In the genomic region with DNA sequence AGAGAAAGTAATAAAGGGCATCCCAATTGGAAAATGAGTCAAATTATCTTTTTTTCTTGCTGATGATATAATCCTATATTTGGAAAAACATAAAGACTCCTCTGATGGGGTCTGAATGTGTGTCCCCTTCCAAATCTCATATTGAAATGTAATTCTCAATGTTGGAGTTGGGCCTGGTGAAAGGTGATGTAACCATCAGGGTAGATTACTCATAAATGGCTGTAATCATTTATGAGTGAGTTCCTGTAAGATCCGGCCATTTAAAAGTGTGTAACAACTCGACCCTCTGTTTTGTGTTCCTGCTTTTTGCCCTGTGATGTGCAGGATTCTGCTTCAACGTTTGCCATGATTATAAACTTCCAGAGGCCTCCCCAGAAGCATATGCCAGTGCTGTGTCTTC, we compare ENCODE assay signal across 17 cellular contexts. TPM values are rescaled to one million over a fixed set of nuclear protein-coding genes. Genes with fewer than 3 reads are reported as not detected.
DNase-seq lines count a peak whose midpoint lies in the region; ATAC-seq and TF ChIP-seq lines count a peak whose summit lies in the region.
"Had no signal": no experiment of that assay in that cellular context is flagged by ENCODE, and none has a peak within 500 bp of the region (broad histone marks: within the 10 kb centered on the region; RNA-seq: fewer than 3 reads in every experiment).

No MANE protein-coding gene starts in this region.

- no peak overlapping the region for H3K4me2 ChIP-seq in mammary epithelial cell (ENCODE audit: insufficient read depth, low read depth, low read length)
- H3K4me2 ChIP-seq: BLaER1 had no signal

- H2AFZ ChIP-seq in mammary epithelial cell (ENCODE audit: low read depth, low read length), result peak overlapping the region; percentile 13

- ATAC-seq in activated CD8-positive, alpha-beta memory T cell treated with anti-CD3 and anti-CD28 coated beads, Interleukin-2, amount 10 ng/mL, durations not matched to agents 7 days and 5 days, result no peak
- ATAC-seq in HG03095 (IDR thresholded peaks at IDR 0.05; ENCODE audit: unreplicated experiment), result no peak
- no peak for ATAC-seq in GM18519 (IDR thresholded peaks at IDR 0.05; ENCODE audit: low FRiP score, unreplicated experiment)

- dilution Hi-C loops in mammary epithelial cell (cut with HindIII; ENCODE audit: low sequenced_read_pairs), result no loop called here

- H3K9ac ChIP-seq in mammary epithelial cell (ENCODE audit: insufficient read depth, low read length), result no peak overlapping the region
- H3K9ac ChIP-seq: BLaER1 had no signal

- CTCF ChIA-PET in activated CD8-positive, alpha-beta memory T cell treated with anti-CD3 and anti-CD28 coated beads, Interleukin-2, amount 10 ng/mL, durations not matched to agents 7 days and 5 days (lab: Charles Lee), result no interaction called here
- CTCF ChIA-PET in mammary epithelial cell (lab: Charles Lee; ENCODE audit: low non-redundant PET), result no interaction called here

- no peaks in the 10 kb centered on the region for H3K79me2 ChIP-seq in mammary epithelial cell (ENCODE audit: insufficient read depth, low read length)

- no TSS peak for BruUV-seq in mammary epithelial cell (replicated peaks; lab: Mats Ljungman, UMichigan)

- TF ChIP-seq CTCF in mammary epithelial cell (conservative IDR thresholded peaks at IDR 0.05 in 1 of 2, IDR thresholded peaks at IDR 0.05 in 1 of 2; ENCODE audit: extremely low read depth in 1 of 2, insufficient read depth in 1 of 2, low read depth in 1 of 2, low read length in 2 of 2) (no peak), esophagus muscularis mucosa (IDR thresholded peaks at IDR 0.05) (no peak)

- H3K27ac Mint-ChIP-seq in activated CD8-positive, alpha-beta memory T cell treated with anti-CD3 and anti-CD28 coated beads, Interleukin-2, amount 10 ng/mL, durations not matched to agents 7 days and 5 days, result no peak overlapping the region
- H3K27ac Mint-ChIP-seq: CD8-positive, alpha-beta memory T cell had no signal

- H3K36me3 Mint-ChIP-seq in activated CD8-positive, alpha-beta memory T cell treated with anti-CD3 and anti-CD28 coated beads, Interleukin-2, amount 10 ng/mL, durations not matched to agents 7 days and 5 days, result no peaks in the 10 kb centered on the region
- H3K36me3 Mint-ChIP-seq: CD8-positive, alpha-beta memory T cell had no signal

- H3K27ac ChIP-seq in mammary epithelial cell (ENCODE audit: insufficient read depth, low read depth, low read length) (no peak overlapping the region), esophagus muscularis mucosa (replicated peaks in 1 of 4) (no peak overlapping the region)
- H3K27ac ChIP-seq: 22Rv1, BLaER1 had no signal

- intact Hi-C loops in mammary epithelial cell (cut with micrococcal nuclease) (no loop called here), esophagus muscularis mucosa (cut with DNase I) (no loop called here)

- H3K9me3 ChIP-seq in mammary epithelial cell (replicated peaks; ENCODE audit: insufficient read depth, low read length), result no peaks in the 10 kb centered on the region
- H3K9me3 ChIP-seq in esophagus muscularis mucosa, result peaks cover 0 to 5% (median 2%) of the 10 kb centered on the region in 4 donors

- no peak for TF ChIP-seq POLR2A in esophagus muscularis mucosa (IDR thresholded peaks at IDR 0.05; ENCODE audit: low read depth)

- H3K36me3 ChIP-seq in mammary epithelial cell (ENCODE audit: insufficient read depth, low read length) (no peaks in the 10 kb centered on the region), esophagus muscularis mucosa (no peaks in the 10 kb centered on the region)
- H3K36me3 ChIP-seq: BLaER1 had no signal

- H3K4me1 Mint-ChIP-seq in activated CD8-positive, alpha-beta memory T cell treated with anti-CD3 and anti-CD28 coated beads, Interleukin-2, amount 10 ng/mL, durations not matched to agents 7 days and 5 days, result no peaks in the 10 kb centered on the region
- H3K4me1 Mint-ChIP-seq: CD8-positive, alpha-beta memory T cell had no signal

- no peak for TF ChIP-seq EP300 in esophagus muscularis mucosa (IDR thresholded peaks at IDR 0.05)

- no peaks in the 10 kb centered on the region for H4K20me1 ChIP-seq in mammary epithelial cell (ENCODE audit: insufficient read depth, low read length)
- H4K20me1 ChIP-seq: BLaER1 had no signal

- H3K4me3 ChIP-seq in mammary epithelial cell (replicated peaks in 1 of 3; ENCODE audit: insufficient read depth in 1 of 3, low read depth in 2 of 3, low read length in 3 of 3) (no peak overlapping the region), esophagus muscularis mucosa (no peak overlapping the region)
- H3K4me3 ChIP-seq: BLaER1 had no signal

- 14% methylated on average over 3 of the region's 3 CpGs for WGBS in mammary epithelial cell (ENCODE audit: low coverage, missing lambda C conversion rate)
- 61% methylated on average over 3 of the region's 3 CpGs for WGBS in esophagus muscularis mucosa

- H3K9me3 Mint-ChIP-seq in activated CD8-positive, alpha-beta memory T cell treated with anti-CD3 and anti-CD28 coated beads, Interleukin-2, amount 10 ng/mL, durations not matched to agents 7 days and 5 days (ENCODE audit: low read depth), result no peaks in the 10 kb centered on the region

- no peaks in the 10 kb centered on the region for H3K27me3 ChIP-seq in mammary epithelial cell (ENCODE audit: insufficient read depth, low read length)
- no peaks in the 10 kb centered on the region for H3K27me3 ChIP-seq in esophagus muscularis mucosa
- H3K27me3 ChIP-seq: BLaER1 had no signal

- in situ Hi-C loops in mammary epithelial cell (cut with MboI; ENCODE audit: low sequenced_read_pairs in 2 of 2), result loop anchor here in 1 of 2 donors (25.0 kb wide), 1 partner anchor 394 kb away; no protein-coding TSS in a partner anchor

- H3K27me3 Mint-ChIP-seq in activated CD8-positive, alpha-beta memory T cell treated with anti-CD3 and anti-CD28 coated beads, Interleukin-2, amount 10 ng/mL, durations not matched to agents 7 days and 5 days, result no peaks in the 10 kb centered on the region

- DNase-seq in activated CD8-positive, alpha-beta memory T cell treated with anti-CD3 and anti-CD28 coated beads, Interleukin-2, amount 10 ng/mL, durations not matched to agents 7 days and 5 days, result peak; percentile 5
- no peak for DNase-seq in activated CD8-positive, alpha-beta memory T cell treated with anti-CD3 and anti-CD28 coated beads, Interleukin-2, amount 50 U/mL, for 4 hours
- DNase-seq in mammary epithelial cell (no peak), esophagus muscularis mucosa (ENCODE audit: extremely low spot score) (peak; percentile 57), NCI-H2107 (lab: John Stamatoyannopoulos, UW) (no peak)
- no peak for DNase-seq in stimulated activated CD4-positive, alpha-beta T cell treated with anti-CD3 and anti-CD28 coated beads, Interleukin-12 subunit alpha, Interleukin-12 subunit beta, amount 100 ng/mL, for 4 hours
- DNase-seq: CD8-positive, alpha-beta memory T cell; DMS 273 treated with DMSO at 0.1 percent for 48 hours; HCEC 1CT; IMR-90 had no signal

- H3K4me1 ChIP-seq in mammary epithelial cell (ENCODE audit: insufficient read depth, low read length), result no peaks in the 10 kb centered on the region
- H3K4me1 ChIP-seq in esophagus muscularis mucosa, result no peaks in the 10 kb centered on the region
- H3K4me1 ChIP-seq: BLaER1 had no signal

- no peak overlapping the region for H3K4me3 Mint-ChIP-seq in activated CD8-positive, alpha-beta memory T cell treated with anti-CD3 and anti-CD28 coated beads, Interleukin-2, amount 10 ng/mL, durations not matched to agents 7 days and 5 days
- H3K4me3 Mint-ChIP-seq: CD8-positive, alpha-beta memory T cell had no signal

RNA-seq across cellular contexts. Expression of a gene that starts 44.3 kb away (rescaled TPM):
- total RNA-seq in activated CD8-positive, alpha-beta memory T cell treated with anti-CD3 and anti-CD28 coated beads, Interleukin-2, amount 10 ng/mL, durations not matched to agents 7 days and 5 days, result not detected
- total RNA-seq in mammary epithelial cell (not detected), esophagus muscularis mucosa (10 to 100 TPM in 2 of 4 donors, 1 to 10 TPM in 2; 5.4 to 19.3 (median 11.6) TPM)
- not detected for polyA plus RNA-seq in mammary epithelial cell
- not detected for polyA minus RNA-seq in mammary epithelial cell
- total RNA-seq: A673; CD8-positive, alpha-beta memory T cell; Daoy; HT-29 had no signal
- polyA plus RNA-seq: CD8-positive, alpha-beta memory T cell; IMR-90 had no signal

Comparison
In these comparisons a context has a peak if more than half of its experiments do, and no peak if none do; other contexts are left out.
1. DNase-seq: peak in activated CD8-positive, alpha-beta memory T cell treated with anti-CD3 and anti-CD28 coated beads, Interleukin-2, amount 10 ng/mL, durations not matched to agents 7 days and 5 days (single experiment) and esophagus muscularis mucosa (single experiment); none in activated CD8-positive, alpha-beta memory T cell treated with anti-CD3 and anti-CD28 coated beads, Interleukin-2, amount 50 U/mL, for 4 hours (single experiment), mammary epithelial cell (single experiment), stimulated activated CD4-positive, alpha-beta T cell treated with anti-CD3 and anti-CD28 coated beads, Interleukin-12 subunit alpha, Interleukin-12 subunit beta, amount 100 ng/mL, for 4 hours (single experiment) and NCI-H2107 (single experiment).
2. RNA of a gene that starts 44.3 kb away (total RNA-seq): 5.4 to 19.3 TPM in esophagus muscularis mucosa; not detected in activated CD8-positive, alpha-beta memory T cell treated with anti-CD3 and anti-CD28 coated beads, Interleukin-2, amount 10 ng/mL, durations not matched to agents 7 days and 5 days and not detected in mammary epithelial cell; every median in the first group is over 4 times any median in the second.